9 cellular contexts compared by ENCODE assay signal in genomic region chr1:161304927-161305871, GRCh38. TPM values are rescaled to one million over a fixed set of nuclear protein-coding genes. Genes with fewer than 3 reads are reported as not detected.
DNase-seq lines count a peak whose midpoint lies in the region; ATAC-seq and TF ChIP-seq lines count a peak whose summit lies in the region.
"Had no signal": no experiment of that assay in that cellular context is flagged by ENCODE, and none has a peak within 500 bp of the region (broad histone marks: within the 10 kb centered on the region; RNA-seq: fewer than 3 reads in every experiment).

No MANE protein-coding gene starts in this region.

- H3K27me3 ChIP-seq in IMR-90 (ENCODE audit: control insufficient read depth, insufficient read depth, low read length), result peaks cover 5% of the 10 kb centered on the region; the same call in 1 of the 2 replicates

- H3K36me3 ChIP-seq in IMR-90 (ENCODE audit: control insufficient read depth, insufficient read depth, low read length), result no peaks in the 10 kb centered on the region

- dilution Hi-C loops in IMR-90 (cut with HindIII; ENCODE audit: low sequenced_read_pairs, unreplicated experiment), result no loop called here

- peaks cover 10% of the 10 kb centered on the region; the same call in 1 of the 2 replicates for H3K4me1 ChIP-seq in IMR-90 (ENCODE audit: control insufficient read depth, insufficient read depth, low read length)

- peaks cover 14 to 44% (median 38%) of the 10 kb centered on the region in 4 donors for H3K4me1 Mint-ChIP-seq in naive thymus-derived CD8-positive, alpha-beta T cell

- no peak overlapping the region for H2BK5ac ChIP-seq in IMR-90 (ENCODE audit: low read depth, low read length, poor library complexity, severe bottlenecking)

- ATAC-seq in IMR-90 (ENCODE audit: low read depth) (peak; percentile 26; the same call in 1 of the 2 replicates), HG02588 (IDR thresholded peaks at IDR 0.05; ENCODE audit: unreplicated experiment) (no peak), HG02642 (IDR thresholded peaks at IDR 0.05; ENCODE audit: poor library complexity, unreplicated experiment) (no peak)
- no peak for ATAC-seq in naive thymus-derived CD8-positive, alpha-beta T cell

- H3K79me1 ChIP-seq in IMR-90 (ENCODE audit: low read depth in 1 of 2, low read length in 2 of 2), result no peaks in the 10 kb centered on the region; a peak in 1 of 4 replicates

- H3K4ac ChIP-seq in IMR-90 (ENCODE audit: low read depth, low read length), result peak overlapping the region; percentile 59; the same call in 1 of the 2 replicates

- no peak overlapping the region for H2AFZ ChIP-seq in IMR-90 (replicated peaks; ENCODE audit: low read length, poor library complexity)

- H3K4me2 ChIP-seq in IMR-90 (ENCODE audit: low read depth, low read length), result peak overlapping the region; percentile 71

- WGBS in IMR-90 (ENCODE audit: extremely low coverage in 2 of 2, insufficient read length in 1 of 2), 2 experiments, result no CpG with 5 or more reads among the region's 18 CpGs

- POLR2A ChIA-PET in IMR-90 (lab: Charles Lee; ENCODE audit: unreplicated experiment), result no interaction called here
- POLR2A ChIA-PET in naive thymus-derived CD8-positive, alpha-beta T cell (lab: Charles Lee), result interaction anchor here (0.7 to 4.0 kb wide), 20 partner anchors 9 to 509 kb away, joined by 3 to 23 read pairs (median 5); partner anchors contain the start of genes APOA2, B4GALT3, FCER1G and LY9

- TF ChIP-seq POLR2A in IMR-90 (IDR thresholded peaks at IDR 0.05; ENCODE audit: low read depth, low read length), result no peak

- no peaks in the 10 kb centered on the region for H3K27me3 Mint-ChIP-seq in naive thymus-derived CD8-positive, alpha-beta T cell

- H3K27ac ChIP-seq in IMR-90 (ENCODE audit: insufficient read depth, low read length) (no peak overlapping the region), coronary artery (peak overlapping the region in 1 of 2 donors; percentile 61)

- H3K23ac ChIP-seq in IMR-90 (ENCODE audit: low read depth, low read length), result no peak overlapping the region

- H4K91ac ChIP-seq in IMR-90 (ENCODE audit: insufficient read depth, low read depth, low read length), result peak overlapping the region; percentile 51

- H3K9me3 Mint-ChIP-seq in naive thymus-derived CD8-positive, alpha-beta T cell, result no peaks in the 10 kb centered on the region

- no peak for TF ChIP-seq RAD21 in IMR-90 (IDR thresholded peaks at IDR 0.05; ENCODE audit: low read length)

- H3K4me3 ChIP-seq in AG10803 (ENCODE audit: low read length), result peak overlapping the region; percentile 73
- peak overlapping the region; percentile 46 for H3K4me3 ChIP-seq in IMR-90 (ENCODE audit: insufficient read depth, low read depth, low read length)
- H3K4me3 ChIP-seq in coronary artery, result peak overlapping the region; percentile 84

- peaks cover 7% of the 10 kb centered on the region; the same call in 1 of the 2 replicates for H3K9me1 ChIP-seq in IMR-90 (ENCODE audit: insufficient read depth, low read length)

- no TSS peak for BruUV-seq in IMR-90 (replicated peaks; lab: Mats Ljungman, UMichigan)

- no peak overlapping the region for H2BK15ac ChIP-seq in IMR-90 (ENCODE audit: low read depth, low read length)

- H3K4me3 Mint-ChIP-seq in naive thymus-derived CD8-positive, alpha-beta T cell, result peak overlapping the region; percentile 92 to 100 (median 98)

- H4K20me1 ChIP-seq in IMR-90 (ENCODE audit: insufficient read depth, low read length), result no peaks in the 10 kb centered on the region

- H3K27ac Mint-ChIP-seq in naive thymus-derived CD8-positive, alpha-beta T cell, result peak overlapping the region; percentile 77 to 99 (median 96)

- H2AK5ac ChIP-seq in IMR-90 (ENCODE audit: low read depth, low read length), result 0 out of 2 replicates have a peak overlapping the region, but pooled peaks have one; percentile 45

- no peak for DNase-seq in AG10803 (ENCODE audit: low read depth)
- DNase-seq in IMR-90, result no peak
- no peak for DNase-seq in coronary artery (ENCODE audit: low spot score)
- peak in 1 of 10 donors; percentile 11 for DNase-seq in naive thymus-derived CD8-positive, alpha-beta T cell
- no peak for DNase-seq in amniotic stem cell (lab: John Stamatoyannopoulos, UW)
- DNase-seq in cerebellar cortex (ENCODE audit: low spot score), result no peak

- no peak overlapping the region for H2BK120ac ChIP-seq in IMR-90 (ENCODE audit: low read depth, low read length)

- no peaks in the 10 kb centered on the region for H3K9me3 ChIP-seq in IMR-90 (ENCODE audit: control insufficient read depth, insufficient read depth, low read length)

- H2BK20ac ChIP-seq in IMR-90 (ENCODE audit: low read depth, low read length), result no peak overlapping the region

- H2AK9ac ChIP-seq in IMR-90 (replicated peaks; ENCODE audit: low read depth, low read length, poor library complexity), result peak overlapping the region; percentile 71

- H3K9ac ChIP-seq in IMR-90 (ENCODE audit: low read depth, low read length), result peak overlapping the region; percentile 37

- intact Hi-C loops in IMR-90 (cut with micrococcal nuclease), result no loop called here

- CTCF ChIA-PET in IMR-90 (lab: Yijun Ruan, JAX), result no interaction called here

- no peak overlapping the region for H3K56ac ChIP-seq in IMR-90 (ENCODE audit: extremely low read depth, insufficient read depth, low read length)

- H3K14ac ChIP-seq in IMR-90 (replicated peaks; ENCODE audit: low read depth, low read length), result no peak overlapping the region

- TF ChIP-seq CTCF in AG10803 (conservative IDR thresholded peaks at IDR 0.05; ENCODE audit: low read length) (no peak), IMR-90 (conservative IDR thresholded peaks at IDR 0.05; ENCODE audit: low read depth, low read length) (no peak), coronary artery (IDR thresholded peaks at IDR 0.05) (no peak)

- H3K18ac ChIP-seq in IMR-90 (ENCODE audit: low read depth, low read length), result no peak overlapping the region; the same call in 1 of the 2 replicates

- peaks cover 0 to 15% (median 2%) of the 10 kb centered on the region in 3 donors for H3K36me3 Mint-ChIP-seq in naive thymus-derived CD8-positive, alpha-beta T cell

- in situ Hi-C loops in IMR-90 (cut with MboI; ENCODE audit: low sequenced_read_pairs), result no loop called here

- peak overlapping the region; percentile 82 to 98; a peak in 2 of 4 replicates for H4K8ac ChIP-seq in IMR-90 (ENCODE audit: low read depth in 2 of 2, low read length in 2 of 2)

- peak overlapping the region; percentile 39; the same call in 1 of the 2 replicates for H4K5ac ChIP-seq in IMR-90 (ENCODE audit: low read depth, low read length)

TF ChIP-seq in IMR-90, 13 proteins besides CTCF, POLR2A, EP300 and RAD21:
- TF ChIP-seq CEBPB (IDR thresholded peaks at IDR 0.05; ENCODE audit: low read depth, low read length), result no peak
- TF ChIP-seq MXI1 (IDR thresholded peaks at IDR 0.05; ENCODE audit: borderline replicate concordance, low read depth, low read length), result no peak

RNA-seq across cellular contexts. Expression of gene MPZ, which starts 4.6 kb away (rescaled TPM):
- 0.18 and 0.28 TPM in 2 replicates for total RNA-seq in IMR-90 (2012; rRNA removed)
- 0.80 and 0.96 TPM in 2 replicates for polyA plus RNA-seq in IMR-90 (2012; rRNA removed)
- polyA plus RNA-seq in IMR-90 (2012; cell fraction: cytosol; rRNA removed), result 1.0 and 2.2 TPM in 2 replicates
- 1.4 and 2.4 TPM in 2 replicates for polyA plus RNA-seq in IMR-90 (2012; cell fraction: nucleus; rRNA removed; ENCODE audit: low replicate concordance)
- 10 to 100 TPM; 11.9 to 12.2 TPM for total RNA-seq in naive thymus-derived CD8-positive, alpha-beta T cell
- not detected for polyA plus RNA-seq in naive thymus-derived CD8-positive, alpha-beta T cell

RNA-seq across cellular contexts. Expression of gene SDHC, which starts 9.0 kb away (rescaled TPM):
- total RNA-seq in IMR-90 (2012; rRNA removed), result 36.1 and 158 TPM in 2 replicates
- polyA plus RNA-seq in IMR-90 (2012; rRNA removed), result 155 and 235 TPM in 2 replicates
- 273 and 610 TPM in 2 replicates for polyA plus RNA-seq in IMR-90 (2012; cell fraction: cytosol; rRNA removed)
- 64.5 and 123 TPM in 2 replicates for polyA plus RNA-seq in IMR-90 (2012; cell fraction: nucleus; rRNA removed; ENCODE audit: low replicate concordance)
- total RNA-seq in naive thymus-derived CD8-positive, alpha-beta T cell, result 100 to 1,000 TPM; 113 to 127 TPM
- 100 to 1,000 TPM; 212 to 297 (median 217) TPM for polyA plus RNA-seq in naive thymus-derived CD8-positive, alpha-beta T cell

RNA-seq across cellular contexts. Expression of gene PCP4L1, which starts 46.7 kb away (rescaled TPM):
- not detected in 2 replicates for total RNA-seq in IMR-90 (2012; rRNA removed)
- polyA plus RNA-seq in IMR-90 (2012; rRNA removed), result not detected in 2 replicates
- not detected in 2 replicates for polyA plus RNA-seq in IMR-90 (2012; cell fraction: cytosol; rRNA removed)
- not detected in 2 replicates for polyA plus RNA-seq in IMR-90 (2012; cell fraction: nucleus; rRNA removed; ENCODE audit: low replicate concordance)
- not detected for total RNA-seq in naive thymus-derived CD8-positive, alpha-beta T cell
- not detected for polyA plus RNA-seq in naive thymus-derived CD8-positive, alpha-beta T cell
- total RNA-seq: subcutaneous adipose tissue had no signal

Comparison
In these comparisons a context has a peak if more than half of its experiments do, and no peak if none do; other contexts are left out.
1. RNA of gene MPZ, which starts 4.6 kb away (total RNA-seq): 11.9 to 12.2 TPM in naive thymus-derived CD8-positive, alpha-beta T cell; 0.18 to 0.28 TPM in IMR-90; every median in the first group is over 10 times any median in the second.
2. Peak in every context shown above with its lines, with median percentiles within 50 percentile points of each other: H3K4me3 ChIP-seq.